Comparison of ENCODE assay signal across 1 cellular context in the genomic region with DNA sequence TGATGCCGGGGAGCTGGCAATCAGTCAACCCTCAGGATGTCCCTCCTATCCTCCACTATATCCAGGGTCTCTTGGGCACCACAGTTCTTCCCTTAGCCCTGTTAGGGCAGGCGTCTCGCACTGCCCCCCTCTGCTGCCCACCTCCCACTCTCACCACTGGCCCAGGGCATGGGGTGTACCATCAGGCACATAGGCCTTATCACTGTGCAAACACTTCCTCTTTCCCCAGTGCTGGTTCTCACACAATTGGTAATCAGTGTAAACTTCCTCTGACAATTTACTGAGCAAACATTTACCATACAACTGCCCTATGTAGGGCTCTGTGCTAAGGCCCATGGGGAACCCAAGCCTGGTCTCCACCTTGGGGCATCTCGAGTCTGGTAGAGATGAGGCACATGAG.
TF ChIP-seq lines count a peak whose summit lies in the region.

No MANE protein-coding gene starts in this region.

TF ChIP-seq in H1, 55 proteins besides CTCF, POLR2A, EP300 and RAD21:
- TF ChIP-seq JUN (IDR thresholded peaks at IDR 0.05; ENCODE audit: low read depth, low read length) (no peak), EGR1 (IDR thresholded peaks at IDR 0.05; ENCODE audit: borderline replicate concordance, low read depth, low read length) (no peak), SP2 (IDR thresholded peaks at IDR 0.05; ENCODE audit: low read length) (no peak), CHD2 (IDR thresholded peaks at IDR 0.05; ENCODE audit: low read length) (no peak)
- TF ChIP-seq, protein P1, sequence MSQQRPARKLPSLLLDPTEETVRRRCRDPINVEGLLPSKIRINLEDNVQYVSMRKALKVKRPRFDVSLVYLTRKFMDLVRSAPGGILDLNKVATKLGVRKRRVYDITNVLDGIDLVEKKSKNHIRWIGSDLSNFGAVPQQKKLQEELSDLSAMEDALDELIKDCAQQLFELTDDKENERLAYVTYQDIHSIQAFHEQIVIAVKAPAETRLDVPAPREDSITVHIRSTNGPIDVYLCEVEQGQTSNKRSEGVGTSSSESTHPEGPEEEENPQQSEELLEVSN (IDR thresholded peaks at IDR 0.05) = no peak
